In the genomic region with DNA sequence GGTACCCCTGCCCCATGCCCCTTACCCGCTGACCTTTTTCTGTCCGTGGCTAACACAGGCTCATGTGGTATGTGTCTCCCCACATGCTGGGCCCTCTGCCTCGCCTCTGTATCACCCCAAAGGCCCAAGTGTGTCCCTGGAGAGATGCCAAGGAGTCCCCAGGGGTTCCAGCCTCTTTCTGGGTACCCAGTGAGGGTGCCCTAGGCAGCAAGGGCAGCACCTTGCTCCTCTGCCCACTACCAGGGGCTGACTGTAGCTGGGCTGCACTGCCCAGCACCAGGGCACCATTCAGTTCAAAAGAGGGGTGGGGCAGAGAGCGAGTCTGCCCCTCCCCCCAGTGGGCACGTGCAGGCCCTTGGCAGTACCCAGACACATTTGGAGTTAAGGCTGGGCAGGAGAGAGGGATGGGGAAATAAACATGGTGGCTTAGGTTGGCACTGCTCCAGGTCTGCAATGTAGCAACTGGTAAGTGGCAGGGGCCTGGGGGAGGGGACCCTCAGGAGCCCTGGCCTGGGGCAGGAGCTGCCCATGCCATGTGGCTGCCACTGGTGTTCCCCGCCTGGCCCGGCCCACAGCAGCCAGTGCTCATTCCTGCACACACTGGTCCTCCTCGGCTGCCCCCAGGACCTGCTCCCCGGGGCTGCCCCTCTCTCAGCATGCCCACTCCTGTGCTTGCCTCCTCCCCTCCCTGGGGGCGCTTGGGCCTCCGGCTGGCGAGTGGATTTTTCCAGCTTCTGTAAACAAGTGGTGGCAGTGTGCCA, we compare ENCODE assay signal across 1 cellular context.
A peak's percentile ranks its signal among the peaks of the same experiment; 100 is the strongest.
TF ChIP-seq lines count a peak whose summit lies in the region.

No MANE protein-coding gene starts in this region.

TF ChIP-seq in HepG2, 621 proteins besides CTCF, POLR2A, EP300 and RAD21 (continued from another document and continues in another):
- TF ChIP-seq, protein P1, sequence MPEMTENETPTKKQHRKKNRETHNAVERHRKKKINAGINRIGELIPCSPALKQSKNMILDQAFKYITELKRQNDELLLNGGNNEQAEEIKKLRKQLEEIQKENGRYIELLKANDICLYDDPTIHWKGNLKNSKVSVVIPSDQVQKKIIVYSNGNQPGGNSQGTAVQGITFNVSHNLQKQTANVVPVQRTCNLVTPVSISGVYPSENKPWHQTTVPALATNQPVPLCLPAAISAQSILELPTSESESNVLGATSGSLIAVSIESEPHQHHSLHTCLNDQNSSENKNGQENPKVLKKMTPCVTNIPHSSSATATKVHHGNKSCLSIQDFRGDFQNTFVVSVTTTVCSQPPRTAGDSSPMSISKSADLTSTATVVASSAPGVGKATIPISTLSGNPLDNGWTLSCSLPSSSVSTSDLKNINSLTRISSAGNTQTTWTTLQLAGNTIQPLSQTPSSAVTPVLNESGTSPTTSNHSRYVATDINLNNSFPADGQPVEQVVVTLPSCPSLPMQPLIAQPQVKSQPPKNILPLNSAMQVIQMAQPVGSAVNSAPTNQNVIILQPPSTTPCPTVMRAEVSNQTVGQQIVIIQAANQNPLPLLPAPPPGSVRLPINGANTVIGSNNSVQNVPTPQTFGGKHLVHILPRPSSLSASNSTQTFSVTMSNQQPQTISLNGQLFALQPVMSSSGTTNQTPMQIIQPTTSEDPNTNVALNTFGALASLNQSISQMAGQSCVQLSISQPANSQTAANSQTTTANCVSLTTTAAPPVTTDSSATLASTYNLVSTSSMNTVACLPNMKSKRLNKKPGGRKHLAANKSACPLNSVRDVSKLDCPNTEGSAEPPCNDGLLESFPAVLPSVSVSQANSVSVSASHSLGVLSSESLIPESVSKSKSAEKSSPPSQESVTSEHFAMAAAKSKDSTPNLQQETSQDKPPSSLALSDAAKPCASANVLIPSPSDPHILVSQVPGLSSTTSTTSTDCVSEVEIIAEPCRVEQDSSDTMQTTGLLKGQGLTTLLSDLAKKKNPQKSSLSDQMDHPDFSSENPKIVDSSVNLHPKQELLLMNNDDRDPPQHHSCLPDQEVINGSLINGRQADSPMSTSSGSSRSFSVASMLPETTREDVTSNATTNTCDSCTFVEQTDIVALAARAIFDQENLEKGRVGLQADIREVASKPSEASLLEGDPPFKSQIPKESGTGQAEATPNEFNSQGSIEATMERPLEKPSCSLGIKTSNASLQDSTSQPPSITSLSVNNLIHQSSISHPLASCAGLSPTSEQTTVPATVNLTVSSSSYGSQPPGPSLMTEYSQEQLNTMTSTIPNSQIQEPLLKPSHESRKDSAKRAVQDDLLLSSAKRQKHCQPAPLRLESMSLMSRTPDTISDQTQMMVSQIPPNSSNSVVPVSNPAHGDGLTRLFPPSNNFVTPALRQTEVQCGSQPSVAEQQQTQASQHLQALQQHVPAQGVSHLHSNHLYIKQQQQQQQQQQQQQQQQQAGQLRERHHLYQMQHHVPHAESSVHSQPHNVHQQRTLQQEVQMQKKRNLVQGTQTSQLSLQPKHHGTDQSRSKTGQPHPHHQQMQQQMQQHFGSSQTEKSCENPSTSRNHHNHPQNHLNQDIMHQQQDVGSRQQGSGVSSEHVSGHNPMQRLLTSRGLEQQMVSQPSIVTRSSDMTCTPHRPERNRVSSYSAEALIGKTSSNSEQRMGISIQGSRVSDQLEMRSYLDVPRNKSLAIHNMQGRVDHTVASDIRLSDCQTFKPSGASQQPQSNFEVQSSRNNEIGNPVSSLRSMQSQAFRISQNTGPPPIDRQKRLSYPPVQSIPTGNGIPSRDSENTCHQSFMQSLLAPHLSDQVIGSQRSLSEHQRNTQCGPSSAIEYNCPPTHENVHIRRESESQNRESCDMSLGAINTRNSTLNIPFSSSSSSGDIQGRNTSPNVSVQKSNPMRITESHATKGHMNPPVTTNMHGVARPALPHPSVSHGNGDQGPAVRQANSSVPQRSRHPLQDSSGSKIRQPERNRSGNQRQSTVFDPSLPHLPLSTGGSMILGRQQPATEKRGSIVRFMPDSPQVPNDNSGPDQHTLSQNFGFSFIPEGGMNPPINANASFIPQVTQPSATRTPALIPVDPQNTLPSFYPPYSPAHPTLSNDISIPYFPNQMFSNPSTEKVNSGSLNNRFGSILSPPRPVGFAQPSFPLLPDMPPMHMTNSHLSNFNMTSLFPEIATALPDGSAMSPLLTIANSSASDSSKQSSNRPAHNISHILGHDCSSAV (CRISPR knock-in tag; IDR thresholded peaks at IDR 0.05; ENCODE audit: borderline replicate concordance): no peak
- TF ChIP-seq ZSCAN30 (CRISPR knock-in tag; IDR thresholded peaks at IDR 0.05): no peak
- TF ChIP-seq KDM2A (CRISPR knock-in tag; IDR thresholded peaks at IDR 0.05; ENCODE audit: borderline replicate concordance, low read depth): no peak
- TF ChIP-seq ZBTB20 (CRISPR knock-in tag; IDR thresholded peaks at IDR 0.05; ENCODE audit: borderline replicate concordance, low read depth): no peak
- TF ChIP-seq SRSF1 (optimal IDR thresholded peaks at IDR 0.05; ENCODE audit: low read depth, low read length): peak; percentile 90
- TF ChIP-seq, protein P2, sequence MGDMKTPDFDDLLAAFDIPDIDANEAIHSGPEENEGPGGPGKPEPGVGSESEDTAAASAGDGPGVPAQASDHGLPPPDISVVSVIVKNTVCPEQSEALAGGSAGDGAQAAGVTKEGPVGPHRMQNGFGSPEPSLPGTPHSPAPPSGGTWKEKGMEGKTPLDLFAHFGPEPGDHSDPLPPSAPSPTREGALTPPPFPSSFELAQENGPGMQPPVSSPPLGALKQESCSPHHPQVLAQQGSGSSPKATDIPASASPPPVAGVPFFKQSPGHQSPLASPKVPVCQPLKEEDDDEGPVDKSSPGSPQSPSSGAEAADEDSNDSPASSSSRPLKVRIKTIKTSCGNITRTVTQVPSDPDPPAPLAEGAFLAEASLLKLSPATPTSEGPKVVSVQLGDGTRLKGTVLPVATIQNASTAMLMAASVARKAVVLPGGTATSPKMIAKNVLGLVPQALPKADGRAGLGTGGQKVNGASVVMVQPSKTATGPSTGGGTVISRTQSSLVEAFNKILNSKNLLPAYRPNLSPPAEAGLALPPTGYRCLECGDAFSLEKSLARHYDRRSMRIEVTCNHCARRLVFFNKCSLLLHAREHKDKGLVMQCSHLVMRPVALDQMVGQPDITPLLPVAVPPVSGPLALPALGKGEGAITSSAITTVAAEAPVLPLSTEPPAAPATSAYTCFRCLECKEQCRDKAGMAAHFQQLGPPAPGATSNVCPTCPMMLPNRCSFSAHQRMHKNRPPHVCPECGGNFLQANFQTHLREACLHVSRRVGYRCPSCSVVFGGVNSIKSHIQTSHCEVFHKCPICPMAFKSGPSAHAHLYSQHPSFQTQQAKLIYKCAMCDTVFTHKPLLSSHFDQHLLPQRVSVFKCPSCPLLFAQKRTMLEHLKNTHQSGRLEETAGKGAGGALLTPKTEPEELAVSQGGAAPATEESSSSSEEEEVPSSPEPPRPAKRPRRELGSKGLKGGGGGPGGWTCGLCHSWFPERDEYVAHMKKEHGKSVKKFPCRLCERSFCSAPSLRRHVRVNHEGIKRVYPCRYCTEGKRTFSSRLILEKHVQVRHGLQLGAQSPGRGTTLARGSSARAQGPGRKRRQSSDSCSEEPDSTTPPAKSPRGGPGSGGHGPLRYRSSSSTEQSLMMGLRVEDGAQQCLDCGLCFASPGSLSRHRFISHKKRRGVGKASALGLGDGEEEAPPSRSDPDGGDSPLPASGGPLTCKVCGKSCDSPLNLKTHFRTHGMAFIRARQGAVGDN (CRISPR knock-in tag; IDR thresholded peaks at IDR 0.05): peak; percentile 68
- no peak for TF ChIP-seq ZNF850 (CRISPR knock-in tag; conservative IDR thresholded peaks at IDR 0.05)
- TF ChIP-seq, protein P3, sequence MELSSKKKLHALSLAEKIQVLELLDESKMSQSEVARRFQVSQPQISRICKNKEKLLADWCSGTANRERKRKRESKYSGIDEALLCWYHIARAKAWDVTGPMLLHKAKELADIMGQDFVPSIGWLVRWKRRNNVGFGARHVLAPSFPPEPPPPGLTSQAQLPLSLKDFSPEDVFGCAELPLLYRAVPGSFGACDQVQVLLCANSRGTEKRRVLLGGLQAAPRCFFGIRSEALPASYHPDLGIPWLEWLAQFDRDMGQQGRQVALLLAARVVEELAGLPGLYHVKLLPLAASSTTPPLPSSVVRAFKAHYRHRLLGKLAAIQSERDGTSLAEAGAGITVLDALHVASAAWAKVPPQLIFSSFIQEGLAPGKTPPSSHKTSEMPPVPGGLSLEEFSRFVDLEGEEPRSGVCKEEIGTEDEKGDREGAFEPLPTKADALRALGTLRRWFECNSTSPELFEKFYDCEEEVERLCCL (CRISPR knock-in tag; IDR thresholded peaks at IDR 0.05; ENCODE audit: borderline replicate concordance): 0 out of 2 replicates have a peak, but pooled peaks have one; percentile 80
- TF ChIP-seq, protein P4, sequence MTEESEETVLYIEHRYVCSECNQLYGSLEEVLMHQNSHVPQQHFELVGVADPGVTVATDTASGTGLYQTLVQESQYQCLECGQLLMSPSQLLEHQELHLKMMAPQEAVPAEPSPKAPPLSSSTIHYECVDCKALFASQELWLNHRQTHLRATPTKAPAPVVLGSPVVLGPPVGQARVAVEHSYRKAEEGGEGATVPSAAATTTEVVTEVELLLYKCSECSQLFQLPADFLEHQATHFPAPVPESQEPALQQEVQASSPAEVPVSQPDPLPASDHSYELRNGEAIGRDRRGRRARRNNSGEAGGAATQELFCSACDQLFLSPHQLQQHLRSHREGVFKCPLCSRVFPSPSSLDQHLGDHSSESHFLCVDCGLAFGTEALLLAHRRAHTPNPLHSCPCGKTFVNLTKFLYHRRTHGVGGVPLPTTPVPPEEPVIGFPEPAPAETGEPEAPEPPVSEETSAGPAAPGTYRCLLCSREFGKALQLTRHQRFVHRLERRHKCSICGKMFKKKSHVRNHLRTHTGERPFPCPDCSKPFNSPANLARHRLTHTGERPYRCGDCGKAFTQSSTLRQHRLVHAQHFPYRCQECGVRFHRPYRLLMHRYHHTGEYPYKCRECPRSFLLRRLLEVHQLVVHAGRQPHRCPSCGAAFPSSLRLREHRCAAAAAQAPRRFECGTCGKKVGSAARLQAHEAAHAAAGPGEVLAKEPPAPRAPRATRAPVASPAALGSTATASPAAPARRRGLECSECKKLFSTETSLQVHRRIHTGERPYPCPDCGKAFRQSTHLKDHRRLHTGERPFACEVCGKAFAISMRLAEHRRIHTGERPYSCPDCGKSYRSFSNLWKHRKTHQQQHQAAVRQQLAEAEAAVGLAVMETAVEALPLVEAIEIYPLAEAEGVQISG (CRISPR knock-in tag; IDR thresholded peaks at IDR 0.05): no peak; the same call in none of the 2 replicates
- TF ChIP-seq RXRA (CRISPR knock-in tag; IDR thresholded peaks at IDR 0.05): peak; percentile 37; the same call in 1 of the 2 replicates
- TF ChIP-seq MYNN (CRISPR knock-in tag; IDR thresholded peaks at IDR 0.05; ENCODE audit: low read depth): no peak
- no peak for TF ChIP-seq ZNF569 (CRISPR knock-in tag; IDR thresholded peaks at IDR 0.05; ENCODE audit: borderline replicate concordance)
- TF ChIP-seq, protein P5, sequence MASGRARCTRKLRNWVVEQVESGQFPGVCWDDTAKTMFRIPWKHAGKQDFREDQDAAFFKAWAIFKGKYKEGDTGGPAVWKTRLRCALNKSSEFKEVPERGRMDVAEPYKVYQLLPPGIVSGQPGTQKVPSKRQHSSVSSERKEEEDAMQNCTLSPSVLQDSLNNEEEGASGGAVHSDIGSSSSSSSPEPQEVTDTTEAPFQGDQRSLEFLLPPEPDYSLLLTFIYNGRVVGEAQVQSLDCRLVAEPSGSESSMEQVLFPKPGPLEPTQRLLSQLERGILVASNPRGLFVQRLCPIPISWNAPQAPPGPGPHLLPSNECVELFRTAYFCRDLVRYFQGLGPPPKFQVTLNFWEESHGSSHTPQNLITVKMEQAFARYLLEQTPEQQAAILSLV (CRISPR knock-in tag; IDR thresholded peaks at IDR 0.05; ENCODE audit: borderline replicate concordance): no peak; the same call in 1 of the 2 replicates
- no peak for TF ChIP-seq RORA (CRISPR knock-in tag; IDR thresholded peaks at IDR 0.05)
- no peak for TF ChIP-seq DMAP1 (CRISPR knock-in tag; IDR thresholded peaks at IDR 0.05)
- TF ChIP-seq, protein P6, sequence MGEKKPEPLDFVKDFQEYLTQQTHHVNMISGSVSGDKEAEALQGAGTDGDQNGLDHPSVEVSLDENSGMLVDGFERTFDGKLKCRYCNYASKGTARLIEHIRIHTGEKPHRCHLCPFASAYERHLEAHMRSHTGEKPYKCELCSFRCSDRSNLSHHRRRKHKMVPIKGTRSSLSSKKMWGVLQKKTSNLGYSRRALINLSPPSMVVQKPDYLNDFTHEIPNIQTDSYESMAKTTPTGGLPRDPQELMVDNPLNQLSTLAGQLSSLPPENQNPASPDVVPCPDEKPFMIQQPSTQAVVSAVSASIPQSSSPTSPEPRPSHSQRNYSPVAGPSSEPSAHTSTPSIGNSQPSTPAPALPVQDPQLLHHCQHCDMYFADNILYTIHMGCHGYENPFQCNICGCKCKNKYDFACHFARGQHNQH (CRISPR knock-in tag; IDR thresholded peaks at IDR 0.05): no peak
- TF ChIP-seq, protein P7, sequence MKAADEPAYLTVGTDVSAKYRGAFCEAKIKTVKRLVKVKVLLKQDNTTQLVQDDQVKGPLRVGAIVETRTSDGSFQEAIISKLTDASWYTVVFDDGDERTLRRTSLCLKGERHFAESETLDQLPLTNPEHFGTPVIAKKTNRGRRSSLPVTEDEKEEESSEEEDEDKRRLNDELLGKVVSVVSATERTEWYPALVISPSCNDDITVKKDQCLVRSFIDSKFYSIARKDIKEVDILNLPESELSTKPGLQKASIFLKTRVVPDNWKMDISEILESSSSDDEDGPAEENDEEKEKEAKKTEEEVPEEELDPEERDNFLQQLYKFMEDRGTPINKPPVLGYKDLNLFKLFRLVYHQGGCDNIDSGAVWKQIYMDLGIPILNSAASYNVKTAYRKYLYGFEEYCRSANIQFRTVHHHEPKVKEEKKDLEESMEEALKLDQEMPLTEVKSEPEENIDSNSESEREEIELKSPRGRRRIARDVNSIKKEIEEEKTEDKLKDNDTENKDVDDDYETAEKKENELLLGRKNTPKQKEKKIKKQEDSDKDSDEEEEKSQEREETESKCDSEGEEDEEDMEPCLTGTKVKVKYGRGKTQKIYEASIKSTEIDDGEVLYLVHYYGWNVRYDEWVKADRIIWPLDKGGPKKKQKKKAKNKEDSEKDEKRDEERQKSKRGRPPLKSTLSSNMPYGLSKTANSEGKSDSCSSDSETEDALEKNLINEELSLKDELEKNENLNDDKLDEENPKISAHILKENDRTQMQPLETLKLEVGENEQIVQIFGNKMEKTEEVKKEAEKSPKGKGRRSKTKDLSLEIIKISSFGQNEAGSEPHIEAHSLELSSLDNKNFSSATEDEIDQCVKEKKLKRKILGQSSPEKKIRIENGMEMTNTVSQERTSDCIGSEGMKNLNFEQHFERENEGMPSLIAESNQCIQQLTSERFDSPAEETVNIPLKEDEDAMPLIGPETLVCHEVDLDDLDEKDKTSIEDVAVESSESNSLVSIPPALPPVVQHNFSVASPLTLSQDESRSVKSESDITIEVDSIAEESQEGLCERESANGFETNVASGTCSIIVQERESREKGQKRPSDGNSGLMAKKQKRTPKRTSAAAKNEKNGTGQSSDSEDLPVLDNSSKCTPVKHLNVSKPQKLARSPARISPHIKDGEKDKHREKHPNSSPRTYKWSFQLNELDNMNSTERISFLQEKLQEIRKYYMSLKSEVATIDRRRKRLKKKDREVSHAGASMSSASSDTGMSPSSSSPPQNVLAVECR (CRISPR knock-in tag; IDR thresholded peaks at IDR 0.05; ENCODE audit: borderline replicate concordance): no peak
- no peak for TF ChIP-seq KLF6 (CRISPR knock-in tag; IDR thresholded peaks at IDR 0.05)
